17 cellular contexts compared by ENCODE assay signal in the genomic region with DNA sequence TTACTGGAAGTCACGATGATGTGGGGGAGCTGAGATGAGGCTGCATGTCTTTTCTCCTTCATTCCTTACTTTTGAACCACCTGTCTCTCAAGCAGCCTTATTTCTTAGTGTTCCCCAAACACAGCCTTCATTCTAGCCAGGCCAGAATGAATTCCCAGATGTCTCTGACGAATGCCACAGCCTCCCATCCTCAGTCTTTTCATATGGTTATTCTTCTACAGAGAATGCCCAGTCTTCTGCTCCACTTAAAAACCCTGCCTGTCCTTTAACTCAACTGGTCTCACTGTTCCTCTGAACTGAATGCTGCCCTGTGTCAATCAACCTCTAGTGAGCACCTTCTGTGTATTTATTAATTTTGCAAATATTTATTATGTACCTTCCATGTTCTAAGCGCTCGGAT.
DNase-seq lines count a peak whose midpoint lies in the region; ATAC-seq, FAIRE-seq and TF ChIP-seq lines count a peak whose summit lies in the region.
"Had no signal": no experiment of that assay in that cellular context is flagged by ENCODE, and none has a peak within 500 bp of the region (broad histone marks: within the 10 kb centered on the region; RNA-seq: fewer than 3 reads in every experiment).

No MANE protein-coding gene starts in this region.

- no peak for FAIRE-seq in A549 (lab: Jason Lieb, UNC)
- FAIRE-seq: G401.6 had no signal

- POLR2A ChIA-PET in A549 (lab: Yijun Ruan, JAX) (no interaction called here), WTC11 (lab: Charles Lee) (no interaction called here)

- intact Hi-C loops in left lung (cut with DNase I), result loop anchor here in 1 of 2 donors (10.0 kb wide), 1 partner anchor 500 kb away; no protein-coding TSS in a partner anchor

- H3K4me2 ChIP-seq in A549, result no peak overlapping the region

- H3K9me3 Mint-ChIP-seq in WTC11 (no peaks in the 10 kb centered on the region), glutamatergic neuron (ENCODE audit: unreplicated experiment) (no peaks in the 10 kb centered on the region)

- no peaks in the 10 kb centered on the region for H3K27me3 ChIP-seq in iPS DF 6.9 (ENCODE audit: control insufficient read depth, insufficient read depth, low read length)
- H3K27me3 ChIP-seq in left lung, result no peaks in the 10 kb centered on the region

- no peaks in the 10 kb centered on the region for H3K27me3 Mint-ChIP-seq in WTC11 (ENCODE audit: low read depth)
- no peaks in the 10 kb centered on the region for H3K27me3 Mint-ChIP-seq in glutamatergic neuron (ENCODE audit: unreplicated experiment)

- WGBS in A549 (ENCODE audit: missing lambda C conversion rate), result 86% methylated on average over 4 of the region's 4 CpGs
- WGBS in iPS DF 6.9 (ENCODE audit: insufficient coverage, insufficient read length), result no CpG with 5 or more reads among the region's 4 CpGs

- H3K36me3 ChIP-seq in iPS DF 6.9 (ENCODE audit: control insufficient read depth, insufficient read depth, low read length) (no peaks in the 10 kb centered on the region), left lung (no peaks in the 10 kb centered on the region)

- ATAC-seq in A549 (no peak), WTC11 (peak; percentile 94), GM19455 (IDR thresholded peaks at IDR 0.05; ENCODE audit: unreplicated experiment) (no peak), left lung (no peak)

- no peak for TF ChIP-seq POLR2A in A549 (IDR thresholded peaks at IDR 0.05; ENCODE audit: low read length)

- H3K9me3 ChIP-seq in A549 (no peaks in the 10 kb centered on the region), iPS DF 6.9 (ENCODE audit: control insufficient read depth, insufficient read depth, low read length) (no peaks in the 10 kb centered on the region), left lung (no peaks in the 10 kb centered on the region)

- H3K4me1 ChIP-seq in A549 (peaks cover 6% of the 10 kb centered on the region; the same call in 1 of the 3 replicates), iPS DF 6.9 (ENCODE audit: control insufficient read depth, insufficient read depth, low read length) (0 out of 2 replicates have a peak, but pooled peaks cover 1% of the 10 kb centered on the region), left lung (no peaks in the 10 kb centered on the region)

- H3K27ac Mint-ChIP-seq in WTC11 (peak overlapping the region; percentile 34; the same call in 1 of the 2 replicates), glutamatergic neuron (ENCODE audit: unreplicated experiment) (no peak overlapping the region)

- H3K4me3 Mint-ChIP-seq in WTC11, result no peak overlapping the region
- H3K4me3 Mint-ChIP-seq in glutamatergic neuron (ENCODE audit: unreplicated experiment), result no peak overlapping the region
- H3K4me3 Mint-ChIP-seq: CD14-positive monocyte had no signal

- DNase-seq in A549 (ENCODE audit: low read depth in 1 of 2, low spot score in 1 of 2) (no peak), WTC11 (ENCODE audit: low spot score) (no peak), iPS DF 6.9 (ENCODE audit: low read depth, low spot score) (peak; percentile 29), retina (peak; percentile 9), left lung (no peak), glutamatergic neuron (no peak), DMS53 (lab: John Stamatoyannopoulos, UW) (no peak)
- DNase-seq: DND-41, MM.1S, NCI-H1694, NCI-H510A, RPMI8226, SIG-M5 had no signal

- H3K27ac ChIP-seq in A549, result peak overlapping the region; percentile 39 to 70; a peak in 5 of 6 replicates
- H3K27ac ChIP-seq in iPS DF 6.9 (ENCODE audit: low read length), result no peak overlapping the region
- no peak overlapping the region for H3K27ac ChIP-seq in left lung
- H3K27ac ChIP-seq: 22Rv1 had no signal

- H3K36me3 Mint-ChIP-seq in WTC11, result no peaks in the 10 kb centered on the region
- H3K36me3 Mint-ChIP-seq in glutamatergic neuron (ENCODE audit: unreplicated experiment), result no peaks in the 10 kb centered on the region

- CTCF ChIA-PET in A549 (lab: Yijun Ruan, JAX) (interaction anchor here (1.0 to 2.5 kb wide), 5 partner anchors 68 to 682 kb away, joined by 3 to 11 read pairs (median 3); partner anchors contain the start of genes ODR4 and TPR), WTC11 (lab: Charles Lee) (no interaction called here)

- TF ChIP-seq EP300 in A549 (IDR thresholded peaks at IDR 0.05), result no peak

- H3K4me1 Mint-ChIP-seq in WTC11 (peaks cover 18% of the 10 kb centered on the region), glutamatergic neuron (ENCODE audit: low read depth, unreplicated experiment) (peaks cover 5% of the 10 kb centered on the region)

- H3K4me3 ChIP-seq in A549, result no peak overlapping the region
- H3K4me3 ChIP-seq in iPS DF 6.9 (ENCODE audit: low read length), result no peak overlapping the region
- H3K4me3 ChIP-seq in left lung, result no peak overlapping the region

- no peak for TF ChIP-seq RAD21 in A549 (conservative IDR thresholded peaks at IDR 0.05 in 1 of 2, IDR thresholded peaks at IDR 0.05 in 1 of 2)

- TF ChIP-seq CTCF in A549 (IDR thresholded peaks at IDR 0.05) (no peak), WTC11 (IDR thresholded peaks at IDR 0.05) (no peak), left lung (IDR thresholded peaks at IDR 0.05) (no peak), glutamatergic neuron (IDR thresholded peaks at IDR 0.05; ENCODE audit: partially characterized antibody, unreplicated experiment) (no peak)

TF ChIP-seq in A549, 52 proteins besides CTCF, POLR2A, EP300 and RAD21 (continues in another document):
- TF ChIP-seq NPAS2 (CRISPR knock-in tag; IDR thresholded peaks at IDR 0.05; ENCODE audit: borderline replicate concordance) (no peak), HOXB13 (CRISPR knock-in tag; IDR thresholded peaks at IDR 0.05; ENCODE audit: low read depth) (no peak), SREBF2 (IDR thresholded peaks at IDR 0.05) (no peak), ELK1 (IDR thresholded peaks at IDR 0.05; ENCODE audit: low read depth, low read length) (no peak), CEBPB (IDR thresholded peaks at IDR 0.05) (no peak), PBX3 (IDR thresholded peaks at IDR 0.05) (no peak), CHD2 (IDR thresholded peaks at IDR 0.05; ENCODE audit: low read length, partially characterized antibody) (no peak), NFE2L2 (conservative IDR thresholded peaks at IDR 0.05; ENCODE audit: low read length) (no peak), TP53 (CRISPR knock-in tag; IDR thresholded peaks at IDR 0.05) (no peak), NR3C1 (IDR thresholded peaks at IDR 0.05) (no peak), JUN (IDR thresholded peaks at IDR 0.05) (no peak), EHF (CRISPR knock-in tag; IDR thresholded peaks at IDR 0.05) (no peak), FOSL2 (IDR thresholded peaks at IDR 0.05) (no peak), FOSL2 (CRISPR knock-in tag; IDR thresholded peaks at IDR 0.05) (no peak)

TF ChIP-seq in WTC11, 78 proteins besides CTCF, POLR2A, EP300 and RAD21:
- TF ChIP-seq SMAD3 (CRISPR knock-in tag; IDR thresholded peaks at IDR 0.05; ENCODE audit: borderline replicate concordance) (no peak), RELA (CRISPR knock-in tag; IDR thresholded peaks at IDR 0.05; ENCODE audit: borderline replicate concordance) (no peak), ZBTB43 (CRISPR knock-in tag; IDR thresholded peaks at IDR 0.05) (no peak), SP1 (CRISPR knock-in tag; conservative IDR thresholded peaks at IDR 0.05) (no peak), EMX1 (CRISPR knock-in tag; IDR thresholded peaks at IDR 0.05) (no peak)

Comparison
In these comparisons a context has a peak if more than half of its experiments do, and no peak if none do; other contexts are left out.
1. DNase-seq: peak in iPS DF 6.9 (single experiment) and retina (single experiment); none in A549 (0 of 2), WTC11 (single experiment), left lung (0 of 2), glutamatergic neuron (single experiment) and DMS53 (single experiment).
2. H3K27ac ChIP-seq: peak in A549 (2 of 2); none in iPS DF 6.9 (single experiment) and left lung (0 of 2).